In the genomic region with DNA sequence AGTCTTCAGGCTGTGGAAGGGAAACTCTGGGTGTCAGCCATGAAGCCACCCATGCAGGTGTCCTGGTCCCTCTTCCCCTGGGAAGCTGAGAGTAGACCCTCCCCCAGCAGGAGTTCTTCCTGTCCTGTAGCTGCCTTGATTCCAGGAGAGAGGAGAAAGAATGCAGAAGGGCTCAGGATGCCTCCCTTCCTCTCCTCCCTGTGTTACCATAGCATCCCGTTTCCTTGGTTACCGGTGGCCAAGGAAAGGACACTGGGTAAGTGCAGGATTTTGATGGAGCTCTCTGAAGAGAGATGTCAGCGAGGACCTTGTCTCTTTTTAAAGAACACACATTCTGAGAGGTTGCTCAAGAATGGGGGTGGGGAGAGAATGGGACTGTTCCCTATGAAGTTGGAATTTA, we compare ENCODE assay signal across 18 cellular contexts.
DNase-seq lines count a peak whose midpoint lies in the region; ATAC-seq and TF ChIP-seq lines count a peak whose summit lies in the region.
"Had no signal": no experiment of that assay in that cellular context is flagged by ENCODE, and none has a peak within 500 bp of the region (broad histone marks: within the 10 kb centered on the region; RNA-seq: fewer than 3 reads in every experiment).

No MANE protein-coding gene starts in this region.

- H3K9me3 ChIP-seq in H9 (ENCODE audit: control insufficient read depth, low read depth, low read length) (no peaks in the 10 kb centered on the region), neural progenitor cell (ENCODE audit: low read depth) (no peaks in the 10 kb centered on the region)
- H3K9me3 ChIP-seq: MG63 had no signal

- H2AK5ac ChIP-seq in H9 (ENCODE audit: insufficient read length, low read length) = no peak overlapping the region

- H3F3A ChIP-seq in neural progenitor cell (ENCODE audit: low read depth) = no peaks in the 10 kb centered on the region

- H2BK15ac ChIP-seq in H9 (ENCODE audit: low read depth, low read length) = no peak overlapping the region

- H3K36me3 Mint-ChIP-seq in H9 (ENCODE audit: insufficient read depth in 1 of 3, low read depth in 3 of 3) (no peaks in the 10 kb centered on the region), endothelial cell (ENCODE audit: low read depth, unreplicated experiment) (no peaks in the 10 kb centered on the region), neural progenitor cell (no peaks in the 10 kb centered on the region), type B pancreatic cell (no peaks in the 10 kb centered on the region)
- H3K36me3 Mint-ChIP-seq in activated T-helper 1 cell treated with anti-CD3 and anti-CD28 coated beads, Interleukin-12 subunit alpha, Interleukin-12 subunit beta, Interleukin-2, Interleukin-4 antibody, amounts not matched to agents 30 ng/mL and 10 ng/mL and 1 ng/mL, durations not matched to agents 14 hours and 24 hours and 36 hours (ENCODE audit: low read depth) = no peaks in the 10 kb centered on the region
- H3K36me3 Mint-ChIP-seq: CD4-positive, CD25-positive, alpha-beta regulatory T cell had no signal

- H3K9ac ChIP-seq in H9 (ENCODE audit: extremely low read depth, insufficient read length, low read length) = no peak overlapping the region
- no peak overlapping the region for H3K9ac ChIP-seq in neural progenitor cell
- H3K9ac ChIP-seq: GM23248 had no signal

- no peak overlapping the region for H3K18ac ChIP-seq in H9 (ENCODE audit: insufficient read length, low read depth, low read length)

- H2BK120ac ChIP-seq in H9 (ENCODE audit: low read depth, low read length, poor library complexity, severe bottlenecking) = no peak overlapping the region

- intact Hi-C loops in activated T-helper 1 cell treated with anti-CD3 and anti-CD28 coated beads, Interleukin-12 subunit alpha, Interleukin-12 subunit beta, Interleukin-2, Interleukin-4 antibody, amounts not matched to agents 30 ng/mL and 10 ng/mL and 1 ng/mL, durations not matched to agents 14 hours and 24 hours and 36 hours (cut with micrococcal nuclease) = no loop called here

- DNase-seq in H9 (peak; percentile 41), NCI-H69 (lab: John Stamatoyannopoulos, UW) (peak; percentile 1), endothelial cell (ENCODE audit: low spot score) (peak; percentile 30), neural progenitor cell (ENCODE audit: low spot score) (peak; percentile 61), type B pancreatic cell (ENCODE audit: extremely low spot score, unreplicated experiment) (no peak)
- no peak for DNase-seq in activated T-helper 1 cell treated with anti-CD3 and anti-CD28 coated beads, Interleukin-12 subunit alpha, Interleukin-12 subunit beta, Interleukin-2, Interleukin-4 antibody, amounts not matched to agents 30 ng/mL and 10 ng/mL and 1 ng/mL, durations not matched to agents 14 hours and 24 hours and 36 hours (ENCODE audit: low spot score)
- DNase-seq: CD4-positive, CD25-positive, alpha-beta regulatory T cell; DMS79 treated with DMSO at 0.1 percent for 48 hours; GM23248; Kasumi-1; MG63; NCI-H187; NCI-H226; PC-3; Right ventricle myocardium superior had no signal

- H4K91ac ChIP-seq in H9 (ENCODE audit: insufficient read length, low read depth, low read length) = no peak overlapping the region

- no peak overlapping the region for H3K4ac ChIP-seq in H9 (ENCODE audit: low read depth, low read length)

- H3K36me3 ChIP-seq in neural progenitor cell = no peaks in the 10 kb centered on the region
- H3K36me3 ChIP-seq: MG63 had no signal

- H3K4me1 ChIP-seq in H9 (ENCODE audit: insufficient read depth, low read length) = no peaks in the 10 kb centered on the region; the same call in 1 of the 2 replicates
- H3K4me1 ChIP-seq in neural progenitor cell = no peaks in the 10 kb centered on the region

- no peaks in the 10 kb centered on the region for H3K23me2 ChIP-seq in H9 (ENCODE audit: insufficient read length, low read depth, low read length, poor library complexity, severe bottlenecking)

- H3K27me3 Mint-ChIP-seq in H9 (ENCODE audit: low read depth) (no peaks in the 10 kb centered on the region; the same call in 1 of the 2 replicates), endothelial cell (ENCODE audit: unreplicated experiment) (peaks cover 7% of the 10 kb centered on the region), neural progenitor cell (ENCODE audit: insufficient read depth, low read depth) (peaks cover 11% of the 10 kb centered on the region), type B pancreatic cell (peaks cover 15% of the 10 kb centered on the region)
- no peaks in the 10 kb centered on the region for H3K27me3 Mint-ChIP-seq in activated T-helper 1 cell treated with anti-CD3 and anti-CD28 coated beads, Interleukin-12 subunit alpha, Interleukin-12 subunit beta, Interleukin-2, Interleukin-4 antibody, amounts not matched to agents 30 ng/mL and 10 ng/mL and 1 ng/mL, durations not matched to agents 14 hours and 24 hours and 36 hours (ENCODE audit: insufficient read depth)
- H3K27me3 Mint-ChIP-seq: CD4-positive, CD25-positive, alpha-beta regulatory T cell had no signal

- H4K8ac ChIP-seq in H9 (replicated peaks; ENCODE audit: insufficient read length, low read depth, low read length) = no peak overlapping the region

- no peak overlapping the region for H3K27ac Mint-ChIP-seq in H9
- no peak overlapping the region for H3K27ac Mint-ChIP-seq in endothelial cell (ENCODE audit: unreplicated experiment)
- no peak overlapping the region for H3K27ac Mint-ChIP-seq in neural progenitor cell
- no peak overlapping the region for H3K27ac Mint-ChIP-seq in activated T-helper 1 cell treated with anti-CD3 and anti-CD28 coated beads, Interleukin-12 subunit alpha, Interleukin-12 subunit beta, Interleukin-2, Interleukin-4 antibody, amounts not matched to agents 30 ng/mL and 10 ng/mL and 1 ng/mL, durations not matched to agents 14 hours and 24 hours and 36 hours
- H3K27ac Mint-ChIP-seq in type B pancreatic cell = no peak overlapping the region
- H3K27ac Mint-ChIP-seq: CD4-positive, CD25-positive, alpha-beta regulatory T cell had no signal

- TF ChIP-seq CTCF in H9 (conservative IDR thresholded peaks at IDR 0.05) = no peak
- TF ChIP-seq CTCF in endothelial cell (IDR thresholded peaks at IDR 0.05; ENCODE audit: unreplicated experiment) = no peak
- no peak for TF ChIP-seq CTCF in neural progenitor cell (IDR thresholded peaks at IDR 0.05)
- TF ChIP-seq CTCF in type B pancreatic cell (conservative IDR thresholded peaks at IDR 0.05) = no peak

- no peak for ATAC-seq in HG02678 (IDR thresholded peaks at IDR 0.05; ENCODE audit: unreplicated experiment)
- ATAC-seq: GM12878, HCT116, PC-3 had no signal

- H3K27me3 ChIP-seq in H9 (ENCODE audit: insufficient read depth, low read length) (no peaks in the 10 kb centered on the region), neural progenitor cell (no peaks in the 10 kb centered on the region)
- H3K27me3 ChIP-seq: MG63 had no signal

- no CpG with 5 or more reads among the region's 3 CpGs for WGBS in H9 (ENCODE audit: extremely low coverage, insufficient read length, low lambda C conversion rate)

- no peaks in the 10 kb centered on the region; a peak in 1 of 5 replicates for H3K9me3 Mint-ChIP-seq in H9
- no peaks in the 10 kb centered on the region for H3K9me3 Mint-ChIP-seq in endothelial cell (ENCODE audit: unreplicated experiment)
- H3K9me3 Mint-ChIP-seq in neural progenitor cell = peaks cover 2% of the 10 kb centered on the region
- no peaks in the 10 kb centered on the region for H3K9me3 Mint-ChIP-seq in activated T-helper 1 cell treated with anti-CD3 and anti-CD28 coated beads, Interleukin-12 subunit alpha, Interleukin-12 subunit beta, Interleukin-2, Interleukin-4 antibody, amounts not matched to agents 30 ng/mL and 10 ng/mL and 1 ng/mL, durations not matched to agents 14 hours and 24 hours and 36 hours
- no peaks in the 10 kb centered on the region for H3K9me3 Mint-ChIP-seq in type B pancreatic cell

- H3K79me2 ChIP-seq in H9 (ENCODE audit: insufficient read depth, low read length) (no peaks in the 10 kb centered on the region), neural progenitor cell (ENCODE audit: low read depth) (no peaks in the 10 kb centered on the region)

- H4K20me1 ChIP-seq in H9 (ENCODE audit: control insufficient read depth, insufficient read depth, insufficient read length) (no peaks in the 10 kb centered on the region), neural progenitor cell (ENCODE audit: low read depth) (no peaks in the 10 kb centered on the region)

- H2BK12ac ChIP-seq in H9 (ENCODE audit: insufficient read length, low read depth, low read length) = no peak overlapping the region

- no peak overlapping the region for H3K4me3 ChIP-seq in neural progenitor cell
- H3K4me3 ChIP-seq: GM12878, GM23248, MG63 had no signal

- H3K79me1 ChIP-seq in H9 (ENCODE audit: insufficient read depth, low read depth, low read length, poor library complexity, severe bottlenecking) = no peaks in the 10 kb centered on the region

- H4K5ac ChIP-seq in H9 (ENCODE audit: insufficient read length, low read depth, low read length) = no peak overlapping the region

- H3K4me3 Mint-ChIP-seq in H9 (no peak overlapping the region), endothelial cell (ENCODE audit: unreplicated experiment) (no peak overlapping the region), neural progenitor cell (no peak overlapping the region), type B pancreatic cell (no peak overlapping the region)
- no peak overlapping the region for H3K4me3 Mint-ChIP-seq in activated T-helper 1 cell treated with anti-CD3 and anti-CD28 coated beads, Interleukin-12 subunit alpha, Interleukin-12 subunit beta, Interleukin-2, Interleukin-4 antibody, amounts not matched to agents 30 ng/mL and 10 ng/mL and 1 ng/mL, durations not matched to agents 14 hours and 24 hours and 36 hours
- H3K4me3 Mint-ChIP-seq: CD4-positive, CD25-positive, alpha-beta regulatory T cell had no signal

- H3K27ac ChIP-seq in H9 (ENCODE audit: insufficient read length, low read depth, low read length) = no peak overlapping the region
- no peak overlapping the region for H3K27ac ChIP-seq in neural progenitor cell
- H3K27ac ChIP-seq: GM23248 had no signal

- H3K4me1 Mint-ChIP-seq in H9 (peaks cover 9 to 12% of the 10 kb centered on the region in 2 experiments), endothelial cell (ENCODE audit: unreplicated experiment) (peaks cover 15% of the 10 kb centered on the region), neural progenitor cell (peaks cover 49% of the 10 kb centered on the region), type B pancreatic cell (ENCODE audit: unreplicated experiment) (no peaks in the 10 kb centered on the region)
- H3K4me1 Mint-ChIP-seq in activated T-helper 1 cell treated with anti-CD3 and anti-CD28 coated beads, Interleukin-12 subunit alpha, Interleukin-12 subunit beta, Interleukin-2, Interleukin-4 antibody, amounts not matched to agents 30 ng/mL and 10 ng/mL and 1 ng/mL, durations not matched to agents 14 hours and 24 hours and 36 hours (ENCODE audit: low read depth) = no peaks in the 10 kb centered on the region
- H3K4me1 Mint-ChIP-seq: CD4-positive, CD25-positive, alpha-beta regulatory T cell had no signal

- H3T11ph ChIP-seq in H9 (ENCODE audit: low read length) = no peak overlapping the region

- H2BK5ac ChIP-seq in H9 (ENCODE audit: insufficient read length, low read length) = no peak overlapping the region

- H2BK20ac ChIP-seq in H9 (ENCODE audit: low read depth, low read length, poor library complexity, severe bottlenecking) = no peak overlapping the region

- no peak overlapping the region for H3K4me2 ChIP-seq in H9 (ENCODE audit: insufficient read depth, insufficient read length, low read length)
- H3K4me2 ChIP-seq in neural progenitor cell = no peak overlapping the region

- H3K14ac ChIP-seq in H9 (ENCODE audit: insufficient read depth, low read length) = no peak overlapping the region

- no peak overlapping the region for H3K56ac ChIP-seq in H9 (ENCODE audit: insufficient read length, low read depth, low read length)

- no peak overlapping the region for H2AFZ ChIP-seq in H9 (ENCODE audit: low read length)
- H2AFZ ChIP-seq in neural progenitor cell (replicated peaks) = no peak overlapping the region
- H2AFZ ChIP-seq: GM23248 had no signal

- no peak overlapping the region for H3K23ac ChIP-seq in H9 (ENCODE audit: insufficient read length, low read depth, low read length)

Comparison
In these comparisons a context has a peak if more than half of its experiments do, and no peak if none do; other contexts are left out.
1. DNase-seq: peak in H9 (single experiment), NCI-H69 (single experiment), endothelial cell (single experiment) and neural progenitor cell (single experiment); none in activated T-helper 1 cell treated with anti-CD3 and anti-CD28 coated beads, Interleukin-12 subunit alpha, Interleukin-12 subunit beta, Interleukin-2, Interleukin-4 antibody, amounts not matched to agents 30 ng/mL and 10 ng/mL and 1 ng/mL, durations not matched to agents 14 hours and 24 hours and 36 hours (single experiment) and type B pancreatic cell (single experiment).